Comparison of ENCODE assay signal across 8 cellular contexts in genomic region chr3:47850062-47850802, GRCh38. TPM values are rescaled to one million over a fixed set of nuclear protein-coding genes. Genes with fewer than 3 reads are reported as not detected.
A peak's percentile ranks its signal among the peaks of the same experiment; 100 is the strongest.
DNase-seq lines count a peak whose midpoint lies in the region; ATAC-seq, FAIRE-seq and TF ChIP-seq lines count a peak whose summit lies in the region.

No MANE protein-coding gene starts in this region.

- TF ChIP-seq CTCF in A549 (IDR thresholded peaks at IDR 0.05), result peak; percentile 33; the same call in 2 of the 3 replicates
- peak; percentile 18 for TF ChIP-seq CTCF in GM12865 (IDR thresholded peaks at IDR 0.05; ENCODE audit: insufficient read depth, low read depth, low read length, missing control alignments)
- peak; percentile 72 for TF ChIP-seq CTCF in VCaP (conservative IDR thresholded peaks at IDR 0.05)
- TF ChIP-seq CTCF in stomach (IDR thresholded peaks at IDR 0.05), result peak in 2 of 7 experiments; percentile 21 to 37

- H3K4me1 ChIP-seq in A549, result no peaks in the 10 kb centered on the region
- H3K4me1 ChIP-seq in stomach, result peaks cover 0 to 8% (median 1%) of the 10 kb centered on the region in 4 donors

- H3K9me3 ChIP-seq in A549, result no peaks in the 10 kb centered on the region
- H3K9me3 ChIP-seq in stomach, result no peaks in the 10 kb centered on the region

- DNase-seq in A549 (ENCODE audit: low read depth in 1 of 2, low spot score in 1 of 2) (peak in 1 of 2 experiments; percentile 44), GM12865 (ENCODE audit: low read depth) (peak; percentile 37), iPS-NIHi11 (ENCODE audit: low spot score) (peak; percentile 53), germinal center (ENCODE audit: low spot score) (no peak), stomach (no peak)

- ATAC-seq in A549 (peak; percentile 60 to 73), HG03025 (IDR thresholded peaks at IDR 0.05; ENCODE audit: low FRiP score, unreplicated experiment) (no peak), HG03039 (IDR thresholded peaks at IDR 0.05; ENCODE audit: unreplicated experiment) (no peak)

- intact Hi-C loops in stomach (cut with DNase I; ENCODE audit: low total_unique reads), result no loop called here

- no peak overlapping the region for H3K4me3 ChIP-seq in A549
- no peak overlapping the region for H3K4me3 ChIP-seq in GM12865 (ENCODE audit: low read depth, low read length)
- no peak overlapping the region for H3K4me3 ChIP-seq in stomach

- peaks cover 78 to 100% (median 100%) of the 10 kb centered on the region in 4 donors for H3K36me3 ChIP-seq in stomach

- no peak overlapping the region for H3K4me2 ChIP-seq in A549

- no peak overlapping the region for H3K27ac ChIP-seq in A549
- peak overlapping the region; percentile 27; the same call in 1 of the 2 replicates for H3K27ac ChIP-seq in VCaP
- H3K27ac ChIP-seq in stomach, result no peak overlapping the region

- WGBS in A549 (ENCODE audit: missing lambda C conversion rate), result 87% methylated on average over 13 of the region's 13 CpGs
- WGBS in stomach, 5 donors, result 63 to 74% (median 69%) methylated on average over 10 to 13 of the region's 13 CpGs

- FAIRE-seq in A549 (lab: Jason Lieb, UNC), result no peak

- CTCF ChIA-PET in A549 (lab: Yijun Ruan, JAX), result interaction anchor here (1.0 to 3.3 kb wide), 8 partner anchors 10 to 308 kb away, joined by 3 to 17 read pairs (median 6); no protein-coding TSS in a partner anchor

- TF ChIP-seq POLR2A in A549 (IDR thresholded peaks at IDR 0.05; ENCODE audit: low read length) (no peak), stomach (IDR thresholded peaks at IDR 0.05) (no peak)

- H3K27me3 ChIP-seq in stomach, result no peaks in the 10 kb centered on the region

- TF ChIP-seq RAD21 in A549 (conservative IDR thresholded peaks at IDR 0.05 in 1 of 2, IDR thresholded peaks at IDR 0.05 in 1 of 2), result peak in 1 of 2 experiments; percentile 25; a peak in 1 of 5 replicates

- POLR2A ChIA-PET in A549 (lab: Yijun Ruan, JAX), result interaction anchor here (0.5 kb wide), 1 partner anchor 18 kb away, joined by 3 read pairs; no protein-coding TSS in a partner anchor

- TF ChIP-seq EP300 in A549 (IDR thresholded peaks at IDR 0.05) (no peak), stomach (IDR thresholded peaks at IDR 0.05) (no peak)

TF ChIP-seq in A549, 52 proteins besides CTCF, POLR2A, EP300 and RAD21:
- TF ChIP-seq POLR2AphosphoS2 (conservative IDR thresholded peaks at IDR 0.05; ENCODE audit: low read length) (0 out of 2 replicates have a peak, but pooled peaks have one; percentile 56), HEYL (CRISPR knock-in tag; IDR thresholded peaks at IDR 0.05) (no peak)

RNA-seq across cellular contexts. Expression of gene DHX30, which starts 47.3 kb away (rescaled TPM):
- polyA plus RNA-seq in A549 (2011; rRNA removed), result 40.5 and 41.4 TPM in 2 replicates
- 65.4 and 75.6 TPM in 2 replicates for polyA plus RNA-seq in A549 (2012; cell fraction: cytosol; rRNA removed)
- 182 and 212 TPM in 2 replicates for polyA plus RNA-seq in A549 (2012; cell fraction: nucleus; rRNA removed)
- 42.7 to 45.5 TPM (median 44.6 TPM) in 3 replicates for polyA plus RNA-seq in A549 (2017; fragmentation: RNase III; extraction: RNeasy Plus Mini Kit Qiagen cat#74134 plus additional on column Dnase treatment)
- polyA minus RNA-seq in A549 (2011; rRNA and poly(A)+ RNA removed), result 66.7 and 73.7 TPM in 2 replicates
- 10 to 100 TPM; 40.8 to 56.2 (median 50.1) TPM for total RNA-seq in stomach
- polyA plus RNA-seq in stomach, result 10 to 100 TPM; 22.6 to 34.0 (median 26.2) TPM

Comparison
In these comparisons a context has a peak if more than half of its experiments do, and no peak if none do; other contexts are left out.
1. ATAC-seq: peak in A549 (2 of 2); none in HG03025 (single experiment) and HG03039 (single experiment).
2. DNase-seq: peak in GM12865 (single experiment) and iPS-NIHi11 (single experiment); none in germinal center (single experiment) and stomach (single experiment).